ENCODE assay signal across 6 cellular contexts in genomic region chr16:61030616-61031015, GRCh38.
"Had no signal": no experiment of that assay in that cellular context is flagged by ENCODE, and none has a peak within 500 bp of the region (broad histone marks: within the 10 kb centered on the region; RNA-seq: fewer than 3 reads in every experiment).

No MANE protein-coding gene starts in this region.

- ATAC-seq: HepG2, K562 had no signal

- DNase-seq: IMR-90, KBM-7, KG1 had no signal

- H3K27ac ChIP-seq: HL-60 had no signal

- H3K4me3 ChIP-seq: K562 had no signal
